In genomic region chr6:43798688-43799444, GRCh38 we compare ENCODE assay signal across 8 cellular contexts. TPM values are rescaled to one million over a fixed set of nuclear protein-coding genes. Genes with fewer than 3 reads are reported as not detected.
DNase-seq lines count a peak whose midpoint lies in the region; ATAC-seq, FAIRE-seq and TF ChIP-seq lines count a peak whose summit lies in the region.

No MANE protein-coding gene starts in this region.

- H3F3A ChIP-seq in PC-9 (ENCODE audit: insufficient read depth, low read depth): peaks cover 27% of the 10 kb centered on the region

- H4K20me1 ChIP-seq in BLaER1 (no peaks in the 10 kb centered on the region), PC-9 (ENCODE audit: insufficient read depth) (no peaks in the 10 kb centered on the region)

- no peaks in the 10 kb centered on the region for H3K79me2 ChIP-seq in PC-9 (ENCODE audit: low read depth)

- CTCF ChIA-PET in PC-9 (lab: Charles Lee): no interaction called here

- TF ChIP-seq CTCF in PC-9 (conservative IDR thresholded peaks at IDR 0.05) (no peak), epithelial cell of esophagus (IDR thresholded peaks at IDR 0.05; ENCODE audit: insufficient read depth, low read depth, low read length, missing control alignments) (no peak), pancreas (IDR thresholded peaks at IDR 0.05) (no peak)

- H3K4me1 ChIP-seq in BLaER1: peaks cover 30% of the 10 kb centered on the region
- H3K4me1 ChIP-seq in PC-9 (replicated peaks; ENCODE audit: insufficient read depth): peaks cover 52% of the 10 kb centered on the region
- H3K4me1 ChIP-seq in pancreas: peaks cover 38 to 54% (median 44%) of the 10 kb centered on the region in 3 donors

- TF ChIP-seq POLR2A in GM18505 (IDR thresholded peaks at IDR 0.05; ENCODE audit: borderline replicate concordance, extremely low read depth, insufficient read depth, insufficient read length): no peak

- peak; percentile 78 for ATAC-seq in GM21529 (IDR thresholded peaks at IDR 0.05; ENCODE audit: unreplicated experiment)
- ATAC-seq in pancreas: peak; percentile 92 to 96 (median 93)
- ATAC-seq in GM18505 (IDR thresholded peaks at IDR 0.05; ENCODE audit: unreplicated experiment): no peak

- H3K9me3 ChIP-seq in BLaER1 (no peaks in the 10 kb centered on the region), PC-9 (ENCODE audit: insufficient read depth, low read depth) (no peaks in the 10 kb centered on the region), pancreas (no peaks in the 10 kb centered on the region)

- H3K4me2 ChIP-seq in BLaER1 (peak overlapping the region; percentile 65), PC-9 (peak overlapping the region; percentile 75)

- DNase-seq in PC-9: peak; percentile 93 to 97
- peak; percentile 76 for DNase-seq in epithelial cell of esophagus (ENCODE audit: low read depth)
- DNase-seq in pancreas: peak; percentile 81 to 95 (median 94)
- no peak for DNase-seq in D341Med (ENCODE audit: low spot score)
- DNase-seq in DMS114 treated with DMSO at 0.1 percent for 48 hours (lab: John Stamatoyannopoulos, UW; ENCODE audit: unreplicated experiment): no peak

- H3K4me3 ChIP-seq in BLaER1: no peak overlapping the region
- H3K4me3 ChIP-seq in PC-9: peak overlapping the region; percentile 24; the same call in 1 of the 2 replicates
- no peak overlapping the region for H3K4me3 ChIP-seq in epithelial cell of esophagus (ENCODE audit: low read length)
- H3K4me3 ChIP-seq in pancreas: no peak overlapping the region

- peak overlapping the region; percentile 16; the same call in 1 of the 2 replicates for H3K9ac ChIP-seq in BLaER1

- H3K36me3 ChIP-seq in BLaER1 (no peaks in the 10 kb centered on the region), PC-9 (ENCODE audit: low read depth) (no peaks in the 10 kb centered on the region), pancreas (no peaks in the 10 kb centered on the region)

- H3K27ac ChIP-seq in BLaER1 (peak overlapping the region; percentile 62), PC-9 (peak overlapping the region; percentile 75), pancreas (peak overlapping the region in 3 of 4 donors; percentile 40 to 82 (median 74))

- no peaks in the 10 kb centered on the region for H3K9me2 ChIP-seq in PC-9 (ENCODE audit: insufficient read depth)

- BruUV-seq in PC-9 (replicated peaks; lab: Mats Ljungman, UMichigan): TSS peak; percentile 88

- H3K27me3 ChIP-seq in BLaER1 (no peaks in the 10 kb centered on the region; the same call in 1 of the 2 replicates), PC-9 (ENCODE audit: insufficient read depth, low read depth) (no peaks in the 10 kb centered on the region), pancreas (no peaks in the 10 kb centered on the region)

- FAIRE-seq in pancreas (lab: Jason Lieb, UNC): no peak

- no peak overlapping the region for H2AFZ ChIP-seq in PC-9

- intact Hi-C loops in PC-9 (cut with micrococcal nuclease; ENCODE audit: unreplicated experiment) (no loop called here), pancreas (cut with DNase I) (no loop called here)

- WGBS in pancreas, 2 donors: 37 to 44% methylated on average over 10 of the region's 10 CpGs

- POLR2A ChIA-PET in PC-9 (lab: Charles Lee; ENCODE audit: unreplicated experiment): no interaction called here

RNA-seq across cellular contexts. Expression of gene VEGFA, which starts 28.9 kb away (rescaled TPM):
- total RNA-seq in PC-9 (2021) (112 and 117 TPM in 2 replicates), pancreas (100 to 1,000 TPM in 1 of 6 donors, 10 to 100 TPM in 5; 55.2 to 127 (median 90.0) TPM)
- 100 to 1,000 TPM; 158 to 206 TPM for polyA plus RNA-seq in pancreas

Comparison
In these comparisons a context has a peak if more than half of its experiments do, and no peak if none do; other contexts are left out.
1. DNase-seq: peak in PC-9 (2 of 2), epithelial cell of esophagus (single experiment) and pancreas (6 of 6); none in D341Med (single experiment) and DMS114 treated with DMSO at 0.1 percent for 48 hours (single experiment).
2. Peak in every context shown above with its lines, with median percentiles within 50 percentile points of each other: H3K27ac ChIP-seq.